ENCODE assay signal across 8 cellular contexts in genomic region chr11:34916014-34916809, GRCh38. TPM values are rescaled to one million over a fixed set of nuclear protein-coding genes. Genes with fewer than 3 reads are reported as not detected.
A peak's percentile ranks its signal among the peaks of the same experiment; 100 is the strongest.
DNase-seq lines count a peak whose midpoint lies in the region; ATAC-seq, FAIRE-seq and TF ChIP-seq lines count a peak whose summit lies in the region.

APIP (minus strand) TSS chr11:34916379; CDS start chr11:34916284, 95 bp downstream.
PDHX (plus strand) TSS chr11:34916618; CDS start chr11:34916656, 38 bp downstream.

- TF ChIP-seq CTCF in ovary (IDR thresholded peaks at IDR 0.05) = no peak

- intact Hi-C loops in Right ventricle myocardium inferior (cut with DNase I) (loop anchor here (10.0 kb wide), 1 partner anchor 169 kb away; no protein-coding TSS in a partner anchor), ovary (cut with DNase I) (no loop called here)

- H3K36me3 ChIP-seq in ovary = no peaks in the 10 kb centered on the region
- no peaks in the 10 kb centered on the region for H3K36me3 ChIP-seq in thymus (ENCODE audit: control insufficient read depth, insufficient read depth)

- FAIRE-seq in GM12891 (lab: Jason Lieb, UNC) = peak; percentile 98

- TF ChIP-seq EP300 in ovary (IDR thresholded peaks at IDR 0.05) = no peak

- H3K27me3 ChIP-seq in ovary = no peaks in the 10 kb centered on the region
- no peaks in the 10 kb centered on the region for H3K27me3 ChIP-seq in thymus (ENCODE audit: control insufficient read depth, insufficient read depth)

- no peaks in the 10 kb centered on the region for H3K9me3 ChIP-seq in ovary
- H3K9me3 ChIP-seq in thymus (ENCODE audit: control insufficient read depth) = no peaks in the 10 kb centered on the region

- TF ChIP-seq POLR2A in GM12891 (IDR thresholded peaks at IDR 0.05; ENCODE audit: low read depth, low read length) (peak; percentile 98), ovary (IDR thresholded peaks at IDR 0.05) (peak; percentile 92)

- H3K4me3 ChIP-seq in ovary (peak within 1 kb of the TSS; percentile 83), thymus (ENCODE audit: low read length) (peak within 1 kb of the TSS; percentile 64)

- H3K4me1 ChIP-seq in ovary (ENCODE audit: insufficient read depth) = peaks cover 5% of the 10 kb centered on the region
- peaks cover 14% of the 10 kb centered on the region for H3K4me1 ChIP-seq in thymus (ENCODE audit: control insufficient read depth, insufficient read depth, low read length)

- DNase-seq in GM12891 (ENCODE audit: insufficient read length, low spot score) = peak; percentile 94
- peak; percentile 78 for DNase-seq in NCI-H1417 treated with DMSO at 0.1 percent for 48 hours (lab: John Stamatoyannopoulos, UW)
- DNase-seq in SW 1271 (lab: John Stamatoyannopoulos, UW) = peak; percentile 93 to 95
- DNase-seq in activated naive CD8-positive, alpha-beta T cell treated with anti-CD3 and anti-CD28 coated beads, Interleukin-2, amount 50 U/mL, for 16 hours (ENCODE audit: low read depth, low spot score) = peak; percentile 98
- peak; percentile 98 for DNase-seq in Right ventricle myocardium inferior (ENCODE audit: missing footprints)
- DNase-seq in ovary = peak; percentile 99 to 100 (median 99)

- ATAC-seq in HG02798 (IDR thresholded peaks at IDR 0.05; ENCODE audit: poor library complexity, unreplicated experiment) = peak; percentile 95
- ATAC-seq in Right ventricle myocardium inferior = peak; percentile 97

- H3K27ac ChIP-seq in ovary (peak within 1 kb of the TSS; percentile 67 to 97), thymus (ENCODE audit: low read depth) (peak within 1 kb of the TSS; percentile 98)

- WGBS in ovary, 3 donors = 0 to 1% (median 1%) methylated on average over 40 to 76 of the region's 76 CpGs
- under 1% methylated on average over 76 of the region's 76 CpGs for WGBS in thymus

TF ChIP-seq in GM12891, 5 proteins besides CTCF, POLR2A, EP300 and RAD21:
- no peak for TF ChIP-seq PAX5 (IDR thresholded peaks at IDR 0.05; ENCODE audit: insufficient read depth, low read length, severe bottlenecking)
- peak; percentile 81 for TF ChIP-seq POU2F2 (IDR thresholded peaks at IDR 0.05; ENCODE audit: low read depth, low read length)
- no peak for TF ChIP-seq SPI1 (IDR thresholded peaks at IDR 0.05; ENCODE audit: low read depth, low read length)
- TF ChIP-seq POLR2AphosphoS5 (IDR thresholded peaks at IDR 0.05; ENCODE audit: low read depth, low read length) = peak; percentile 90
- peak; percentile 85; the same call in 1 of the 2 replicates for TF ChIP-seq TAF1 (IDR thresholded peaks at IDR 0.05; ENCODE audit: low read depth, low read length)

RNA-seq across cellular contexts. Expression of gene APIP, which starts in this region (rescaled TPM):
- 30.8 TPM for polyA plus RNA-seq in GM12891 (2012; ENCODE audit: low read depth, missing spikeins)
- total RNA-seq in Right ventricle myocardium inferior (24.6 TPM), ovary (10 to 100 TPM; 20.6 to 27.6 (median 24.1) TPM)
- polyA plus RNA-seq in ovary (10 to 100 TPM; 20.5 to 26.6 TPM), thymus (44.3 TPM)

RNA-seq across cellular contexts. Expression of gene PDHX, which starts in this region (rescaled TPM):
- polyA plus RNA-seq in GM12891 (2012; ENCODE audit: low read depth, missing spikeins) = 16.9 TPM
- total RNA-seq in Right ventricle myocardium inferior (140 TPM), ovary (10 to 100 TPM; 15.3 to 45.2 (median 24.4) TPM)
- polyA plus RNA-seq in ovary (10 to 100 TPM; 11.8 to 23.3 TPM), thymus (24.6 TPM)

Comparison
In these comparisons a context has a peak if more than half of its experiments do, and no peak if none do; other contexts are left out.
1. Peak in every context shown above with its lines: DNase-seq, ATAC-seq, H3K4me3 ChIP-seq and H3K27ac ChIP-seq.